In the genomic region with DNA sequence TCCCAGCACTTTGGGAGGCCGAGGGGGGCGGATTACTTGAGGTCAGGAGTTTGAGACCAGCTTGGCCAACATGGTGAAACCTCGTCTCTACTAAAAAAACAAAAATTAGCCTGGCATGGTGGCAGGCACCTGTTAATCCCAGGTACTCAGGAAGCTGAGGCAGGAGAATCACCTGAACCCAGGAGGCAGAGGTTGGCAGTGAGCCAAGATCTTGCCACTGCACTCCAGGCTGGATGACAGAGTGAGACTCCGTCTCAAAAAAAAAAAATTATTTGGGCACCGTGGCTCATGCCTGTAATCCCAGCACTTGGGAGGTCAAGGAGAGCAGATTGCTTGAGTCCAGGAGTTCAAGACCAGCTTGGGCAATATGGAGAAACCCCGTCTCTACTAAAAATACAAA, we compare ENCODE assay signal across 1 cellular context.
TF ChIP-seq lines count a peak whose summit lies in the region.

No MANE protein-coding gene starts in this region.

TF ChIP-seq in HEK293, 187 proteins besides CTCF, POLR2A, EP300 and RAD21 (continued from another document):
- TF ChIP-seq ZNF112 (tag by site-specific recombination; IDR thresholded peaks at IDR 0.05) = peak; percentile 52; the same call in 1 of the 2 replicates
